1 cellular context compared by ENCODE assay signal in the genomic region with DNA sequence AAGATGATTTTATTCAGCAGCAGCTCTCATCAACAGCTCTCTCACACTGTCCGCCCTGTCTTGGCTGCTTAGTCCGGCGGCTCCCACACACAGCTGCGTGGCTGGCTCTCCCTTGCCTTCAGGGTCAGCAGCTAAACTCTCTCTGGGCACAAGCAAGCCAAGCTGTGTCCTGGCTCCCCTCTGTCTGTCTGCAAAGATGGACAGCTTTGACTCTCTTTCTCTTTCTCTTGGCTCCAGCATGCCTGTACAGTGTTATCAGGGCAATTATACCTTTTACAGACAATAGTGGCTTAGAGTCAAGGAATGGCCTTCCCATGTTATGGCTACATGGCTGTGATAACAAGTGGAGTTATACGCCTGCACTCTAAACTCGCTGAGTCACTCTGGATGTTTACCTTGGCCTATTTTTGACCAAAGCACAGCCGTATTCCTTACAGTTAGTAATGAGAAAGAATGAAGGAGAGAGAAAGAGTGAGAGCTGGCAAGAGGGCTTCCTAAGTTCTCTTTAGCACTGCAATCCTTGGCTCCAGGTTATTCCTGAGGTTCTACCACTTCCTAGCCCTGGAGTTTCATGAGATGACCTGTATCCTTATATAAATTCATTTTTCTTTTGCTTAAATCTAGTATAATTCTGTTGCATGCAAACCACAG.
TF ChIP-seq lines count a peak whose summit lies in the region.

No MANE protein-coding gene starts in this region.

TF ChIP-seq in GM23338, 12 proteins besides CTCF, POLR2A, EP300 and RAD21 (continued from another document):
- TF ChIP-seq, protein P1, sequence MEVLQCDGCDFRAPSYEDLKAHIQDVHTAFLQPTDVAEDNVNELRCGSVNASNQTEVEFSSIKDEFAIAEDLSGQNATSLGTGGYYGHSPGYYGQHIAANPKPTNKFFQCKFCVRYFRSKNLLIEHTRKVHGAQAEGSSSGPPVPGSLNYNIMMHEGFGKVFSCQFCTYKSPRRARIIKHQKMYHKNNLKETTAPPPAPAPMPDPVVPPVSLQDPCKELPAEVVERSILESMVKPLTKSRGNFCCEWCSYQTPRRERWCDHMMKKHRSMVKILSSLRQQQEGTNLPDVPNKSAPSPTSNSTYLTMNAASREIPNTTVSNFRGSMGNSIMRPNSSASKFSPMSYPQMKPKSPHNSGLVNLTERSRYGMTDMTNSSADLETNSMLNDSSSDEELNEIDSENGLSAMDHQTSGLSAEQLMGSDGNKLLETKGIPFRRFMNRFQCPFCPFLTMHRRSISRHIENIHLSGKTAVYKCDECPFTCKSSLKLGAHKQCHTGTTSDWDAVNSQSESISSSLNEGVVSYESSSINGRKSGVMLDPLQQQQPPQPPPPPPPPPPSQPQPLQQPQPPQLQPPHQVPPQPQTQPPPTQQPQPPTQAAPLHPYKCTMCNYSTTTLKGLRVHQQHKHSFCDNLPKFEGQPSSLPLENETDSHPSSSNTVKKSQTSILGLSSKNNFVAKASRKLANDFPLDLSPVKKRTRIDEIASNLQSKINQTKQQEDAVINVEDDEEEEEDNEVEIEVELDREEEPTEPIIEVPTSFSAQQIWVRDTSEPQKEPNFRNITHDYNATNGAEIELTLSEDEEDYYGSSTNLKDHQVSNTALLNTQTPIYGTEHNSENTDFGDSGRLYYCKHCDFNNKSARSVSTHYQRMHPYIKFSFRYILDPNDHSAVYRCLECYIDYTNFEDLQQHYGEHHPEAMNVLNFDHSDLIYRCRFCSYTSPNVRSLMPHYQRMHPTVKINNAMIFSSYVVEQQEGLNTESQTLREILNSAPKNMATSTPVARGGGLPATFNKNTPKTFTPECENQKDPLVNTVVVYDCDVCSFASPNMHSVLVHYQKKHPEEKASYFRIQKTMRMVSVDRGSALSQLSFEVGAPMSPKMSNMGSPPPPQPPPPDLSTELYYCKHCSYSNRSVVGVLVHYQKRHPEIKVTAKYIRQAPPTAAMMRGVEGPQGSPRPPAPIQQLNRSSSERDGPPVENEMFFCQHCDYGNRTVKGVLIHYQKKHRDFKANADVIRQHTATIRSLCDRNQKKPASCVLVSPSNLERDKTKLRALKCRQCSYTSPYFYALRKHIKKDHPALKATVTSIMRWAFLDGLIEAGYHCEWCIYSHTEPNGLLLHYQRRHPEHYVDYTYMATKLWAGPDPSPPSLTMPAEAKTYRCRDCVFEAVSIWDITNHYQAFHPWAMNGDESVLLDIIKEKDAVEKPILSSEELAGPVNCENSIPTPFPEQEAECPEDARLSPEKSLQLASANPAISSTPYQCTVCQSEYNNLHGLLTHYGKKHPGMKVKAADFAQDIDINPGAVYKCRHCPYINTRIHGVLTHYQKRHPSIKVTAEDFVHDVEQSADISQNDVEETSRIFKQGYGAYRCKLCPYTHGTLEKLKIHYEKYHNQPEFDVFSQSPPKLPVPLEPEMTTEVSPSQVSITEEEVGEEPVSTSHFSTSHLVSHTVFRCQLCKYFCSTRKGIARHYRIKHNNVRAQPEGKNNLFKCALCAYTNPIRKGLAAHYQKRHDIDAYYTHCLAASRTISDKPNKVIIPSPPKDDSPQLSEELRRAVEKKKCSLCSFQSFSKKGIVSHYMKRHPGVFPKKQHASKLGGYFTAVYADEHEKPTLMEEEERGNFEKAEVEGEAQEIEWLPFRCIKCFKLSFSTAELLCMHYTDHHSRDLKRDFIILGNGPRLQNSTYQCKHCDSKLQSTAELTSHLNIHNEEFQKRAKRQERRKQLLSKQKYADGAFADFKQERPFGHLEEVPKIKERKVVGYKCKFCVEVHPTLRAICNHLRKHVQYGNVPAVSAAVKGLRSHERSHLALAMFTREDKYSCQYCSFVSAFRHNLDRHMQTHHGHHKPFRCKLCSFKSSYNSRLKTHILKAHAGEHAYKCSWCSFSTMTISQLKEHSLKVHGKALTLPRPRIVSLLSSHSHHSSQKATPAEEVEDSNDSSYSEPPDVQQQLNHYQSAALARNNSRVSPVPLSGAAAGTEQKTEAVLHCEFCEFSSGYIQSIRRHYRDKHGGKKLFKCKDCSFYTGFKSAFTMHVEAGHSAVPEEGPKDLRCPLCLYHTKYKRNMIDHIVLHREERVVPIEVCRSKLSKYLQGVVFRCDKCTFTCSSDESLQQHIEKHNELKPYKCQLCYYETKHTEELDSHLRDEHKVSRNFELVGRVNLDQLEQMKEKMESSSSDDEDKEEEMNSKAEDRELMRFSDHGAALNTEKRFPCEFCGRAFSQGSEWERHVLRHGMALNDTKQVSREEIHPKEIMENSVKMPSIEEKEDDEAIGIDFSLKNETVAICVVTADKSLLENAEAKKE (CRISPR knock-in tag; IDR thresholded peaks at IDR 0.05): no peak
- TF ChIP-seq ZNF331 (CRISPR knock-in tag; IDR thresholded peaks at IDR 0.05; ENCODE audit: low read depth): no peak
- no peak for TF ChIP-seq EZH2 (IDR thresholded peaks at IDR 0.05; ENCODE audit: low read depth, unreplicated experiment)
